Comparison of ENCODE assay signal across 15 cellular contexts in genomic region chr5:75320341-75320740, GRCh38. TPM values are rescaled to one million over a fixed set of nuclear protein-coding genes. Genes with fewer than 3 reads are reported as not detected.
A peak's percentile ranks its signal among the peaks of the same experiment; 100 is the strongest.
DNase-seq lines count a peak whose midpoint lies in the region; ATAC-seq and TF ChIP-seq lines count a peak whose summit lies in the region.
"Had no signal": no experiment of that assay in that cellular context is flagged by ENCODE, and none has a peak within 500 bp of the region (broad histone marks: within the 10 kb centered on the region; RNA-seq: fewer than 3 reads in every experiment).

No MANE protein-coding gene starts in this region.

- H3K36me3 ChIP-seq in lower lobe of right lung: no peaks in the 10 kb centered on the region
- H3K36me3 ChIP-seq: heart right ventricle had no signal

- no peaks in the 10 kb centered on the region for H3K27me3 ChIP-seq in lower lobe of right lung (ENCODE audit: low read depth)
- H3K27me3 ChIP-seq: body of pancreas had no signal

- H3K4me3 Mint-ChIP-seq in activated T-helper 2 cell treated with anti-CD3 and anti-CD28 coated beads, Interferon-gamma antibody, Interleukin-2, Interleukin-4, amounts not matched to agents 10 μg/mL and 5 μg/mL and 100 μg/mL, durations not matched to agents 14 hours and 24 hours and 36 hours (ENCODE audit: low read depth): no peak overlapping the region

- TF ChIP-seq CTCF in lower lobe of right lung (IDR thresholded peaks at IDR 0.05): no peak

- in situ Hi-C loops in ACHN (cut with HindIII; ENCODE audit: low pct_ligation_motif_present, low pct_unique_long_range_greater_than_20kb, low sequenced_read_pairs): no loop called here

- intact Hi-C loops in activated T-helper 2 cell treated with anti-CD3 and anti-CD28 coated beads, Interferon-gamma antibody, Interleukin-2, Interleukin-4, amounts not matched to agents 10 μg/mL and 5 μg/mL and 100 μg/mL, durations not matched to agents 14 hours and 24 hours and 36 hours (cut with micrococcal nuclease): loop anchor here (2.0 to 10.0 kb wide), 3 partner anchors 16 to 746 kb away; partner anchors contain the start of gene HMGCR
- intact Hi-C loops in lower lobe of right lung (cut with DNase I): no loop called here

- H3K9me3 Mint-ChIP-seq in activated T-helper 2 cell treated with anti-CD3 and anti-CD28 coated beads, Interferon-gamma antibody, Interleukin-2, Interleukin-4, amounts not matched to agents 10 μg/mL and 5 μg/mL and 100 μg/mL, durations not matched to agents 14 hours and 24 hours and 36 hours: no peaks in the 10 kb centered on the region

- H3K36me3 Mint-ChIP-seq in activated T-helper 2 cell treated with anti-CD3 and anti-CD28 coated beads, Interferon-gamma antibody, Interleukin-2, Interleukin-4, amounts not matched to agents 10 μg/mL and 5 μg/mL and 100 μg/mL, durations not matched to agents 14 hours and 24 hours and 36 hours (ENCODE audit: low read depth): no peaks in the 10 kb centered on the region

- peak overlapping the region; percentile 70 for H3K27ac ChIP-seq in lower lobe of right lung

- no peaks in the 10 kb centered on the region for H3K27me3 Mint-ChIP-seq in activated T-helper 2 cell treated with anti-CD3 and anti-CD28 coated beads, Interferon-gamma antibody, Interleukin-2, Interleukin-4, amounts not matched to agents 10 μg/mL and 5 μg/mL and 100 μg/mL, durations not matched to agents 14 hours and 24 hours and 36 hours (ENCODE audit: low read depth)

- no peaks in the 10 kb centered on the region for H3K4me1 ChIP-seq in lower lobe of right lung
- H3K4me1 ChIP-seq: body of pancreas had no signal

- peak overlapping the region; percentile 77 for H3K27ac Mint-ChIP-seq in activated T-helper 2 cell treated with anti-CD3 and anti-CD28 coated beads, Interferon-gamma antibody, Interleukin-2, Interleukin-4, amounts not matched to agents 10 μg/mL and 5 μg/mL and 100 μg/mL, durations not matched to agents 14 hours and 24 hours and 36 hours
- H3K27ac Mint-ChIP-seq: progenitor cell of endocrine pancreas had no signal

- H3K4me3 ChIP-seq in lower lobe of right lung: no peak overlapping the region
- H3K4me3 ChIP-seq: body of pancreas, heart right ventricle had no signal

- ATAC-seq in lower lobe of right lung (peak; percentile 72 to 77), GM18519 (IDR thresholded peaks at IDR 0.05; ENCODE audit: low FRiP score, unreplicated experiment) (no peak), HG03108 (IDR thresholded peaks at IDR 0.05; ENCODE audit: unreplicated experiment) (no peak)
- ATAC-seq: body of pancreas had no signal

- no peaks in the 10 kb centered on the region for H3K9me3 ChIP-seq in lower lobe of right lung
- H3K9me3 ChIP-seq: body of pancreas, heart right ventricle had no signal

- H3K4me1 Mint-ChIP-seq in activated T-helper 2 cell treated with anti-CD3 and anti-CD28 coated beads, Interferon-gamma antibody, Interleukin-2, Interleukin-4, amounts not matched to agents 10 μg/mL and 5 μg/mL and 100 μg/mL, durations not matched to agents 14 hours and 24 hours and 36 hours (ENCODE audit: low read depth): peaks cover 24% of the 10 kb centered on the region

- DNase-seq in ACHN: peak; percentile 1
- peak; percentile 52 to 62 for DNase-seq in Kasumi-1 (lab: John Stamatoyannopoulos, UW)
- DNase-seq in activated T-helper 2 cell treated with anti-CD3 and anti-CD28 coated beads, Interferon-gamma antibody, Interleukin-2, Interleukin-4, amounts not matched to agents 10 μg/mL and 5 μg/mL and 100 μg/mL, durations not matched to agents 14 hours and 24 hours and 36 hours (ENCODE audit: low spot score): no peak
- DNase-seq in lower lobe of right lung: no peak
- DNase-seq in hypothalamus (lab: John Stamatoyannopoulos, UW): no peak
- DNase-seq in activated gamma-delta T cell (lab: John Stamatoyannopoulos, UW): no peak
- DNase-seq: activated CD4-positive, alpha-beta T cell treated with anti-CD3 and anti-CD28 coated beads for 4 hours; heart right ventricle; NCI-H526; stimulated activated CD4-positive, alpha-beta T cell treated with anti-CD3 and anti-CD28 coated beads, Interleukin-4, amount 100 ng/mL, for 24 hours; stimulated activated naive CD4-positive, alpha-beta T cell had no signal

RNA-seq across cellular contexts. Expression of gene HMGCR, which starts 16.7 kb away (rescaled TPM):
- total RNA-seq in activated T-helper 2 cell treated with anti-CD3 and anti-CD28 coated beads, Interferon-gamma antibody, Interleukin-2, Interleukin-4, amounts not matched to agents 10 μg/mL and 5 μg/mL and 100 μg/mL, durations not matched to agents 14 hours and 24 hours and 36 hours: 122 and 123 TPM in 2 replicates
- 83.1 TPM for total RNA-seq in lower lobe of right lung

Comparison
In these comparisons a context has a peak if more than half of its experiments do, and no peak if none do; other contexts are left out.
1. DNase-seq: peak in ACHN (single experiment) and Kasumi-1 (2 of 2); none in activated T-helper 2 cell treated with anti-CD3 and anti-CD28 coated beads, Interferon-gamma antibody, Interleukin-2, Interleukin-4, amounts not matched to agents 10 μg/mL and 5 μg/mL and 100 μg/mL, durations not matched to agents 14 hours and 24 hours and 36 hours (single experiment), lower lobe of right lung (single experiment), hypothalamus (0 of 51) and activated gamma-delta T cell (single experiment).
2. ATAC-seq: peak in lower lobe of right lung (2 of 2); none in GM18519 (single experiment) and HG03108 (single experiment).